7 cellular contexts compared by ENCODE assay signal in genomic region chr15:43903864-43904290, GRCh38.
DNase-seq lines count a peak whose midpoint lies in the region; ATAC-seq and TF ChIP-seq lines count a peak whose summit lies in the region.

No MANE protein-coding gene starts in this region.

- CTCF ChIA-PET in T-cell (lab: Charles Lee) = interaction anchor here (0.8 to 1.6 kb wide), 4 partner anchors 12 to 646 kb away, joined by 4 to 6 read pairs (median 5); no protein-coding TSS in a partner anchor

- 7 to 28% (median 19%) methylated on average over 8 of the region's 8 CpGs for WGBS in adrenal gland, 4 donors
- 26 to 38% methylated on average over 8 of the region's 8 CpGs for WGBS in sigmoid colon, 2 donors

- peaks cover 5 to 6% (median 6%) of the 10 kb centered on the region in 3 donors for H3K4me1 Mint-ChIP-seq in T-cell

- H3K27me3 ChIP-seq in adrenal gland (no peaks in the 10 kb centered on the region), sigmoid colon (no peaks in the 10 kb centered on the region)

- no peak overlapping the region for H3K27ac ChIP-seq in adrenal gland
- H3K27ac ChIP-seq in sigmoid colon = no peak overlapping the region

- no peaks in the 10 kb centered on the region for H3K36me3 Mint-ChIP-seq in T-cell

- no peaks in the 10 kb centered on the region for H3K9me3 ChIP-seq in adrenal gland (replicated peaks in 1 of 3)
- no peaks in the 10 kb centered on the region for H3K9me3 ChIP-seq in sigmoid colon

- intact Hi-C loops in adrenal gland (cut with DNase I) = loop anchor here (5.0 to 10.0 kb wide), 3 partner anchors 151 to 311 kb away; no protein-coding TSS in a partner anchor
- intact Hi-C loops in left ventricle myocardium superior (cut with micrococcal nuclease) = loop anchor here (5.0 to 10.0 kb wide), 2 partner anchors 163 to 311 kb away; no protein-coding TSS in a partner anchor
- intact Hi-C loops in sigmoid colon (cut with DNase I) = loop anchor here (2.0 to 5.0 kb wide), 2 partner anchors 163 to 313 kb away; no protein-coding TSS in a partner anchor

- ATAC-seq in T-cell (replicated peaks in 1 of 4) (peak; percentile 40 to 68 (median 49)), left ventricle myocardium superior (peak; percentile 83), HG02610 (IDR thresholded peaks at IDR 0.05; ENCODE audit: unreplicated experiment) (no peak)

- H3K4me3 ChIP-seq in adrenal gland = no peak overlapping the region
- H3K4me3 ChIP-seq in sigmoid colon = no peak overlapping the region

- H3K27ac Mint-ChIP-seq in T-cell = no peak overlapping the region

- DNase-seq in LoVo (ENCODE audit: low spot score) = peak; percentile 37
- peak in 31 of 34 experiments; percentile 7 to 47 (median 29) for DNase-seq in T-cell
- DNase-seq in adrenal gland = peak; percentile 33 to 75 (median 51)
- peak; percentile 33 for DNase-seq in left ventricle myocardium superior
- DNase-seq in sigmoid colon = no peak

- no peaks in the 10 kb centered on the region for H3K9me3 Mint-ChIP-seq in T-cell

- H3K4me1 ChIP-seq in adrenal gland (replicated peaks in 1 of 2) (no peaks in the 10 kb centered on the region), sigmoid colon (peaks cover 0 to 6% (median 0%) of the 10 kb centered on the region in 4 donors)

- H3K36me3 ChIP-seq in adrenal gland (replicated peaks in 1 of 2) (no peaks in the 10 kb centered on the region), sigmoid colon (no peaks in the 10 kb centered on the region)

- no peak overlapping the region for H3K4me3 Mint-ChIP-seq in T-cell

- TF ChIP-seq EP300 in sigmoid colon (IDR thresholded peaks at IDR 0.05) = no peak

- TF ChIP-seq CTCF in GM12873 (IDR thresholded peaks at IDR 0.05; ENCODE audit: insufficient read depth, low read depth, low read length, missing control alignments) (peak; percentile 82), adrenal gland (IDR thresholded peaks at IDR 0.05) (peak; percentile 79 to 92 (median 86)), sigmoid colon (IDR thresholded peaks at IDR 0.05) (peak; percentile 60 to 89 (median 79))

- TF ChIP-seq POLR2A in adrenal gland (IDR thresholded peaks at IDR 0.05) (no peak), sigmoid colon (IDR thresholded peaks at IDR 0.05) (no peak)

- no peaks in the 10 kb centered on the region for H3K27me3 Mint-ChIP-seq in T-cell

- POLR2A ChIA-PET in T-cell (lab: Charles Lee) = no interaction called here
